Comparison of ENCODE assay signal across 11 cellular contexts in genomic region chr1:161525321-161525720, GRCh38. TPM values are rescaled to one million over a fixed set of nuclear protein-coding genes. Genes with fewer than 3 reads are reported as not detected.
A peak's percentile ranks its signal among the peaks of the same experiment; 100 is the strongest.
DNase-seq lines count a peak whose midpoint lies in the region; ATAC-seq and TF ChIP-seq lines count a peak whose summit lies in the region.
"Not testable (repeated sequence)": the region's sequence is repeated elsewhere in the genome, so short reads cannot be mapped to it uniquely, and the experiment has no call there.
"Had no signal": no experiment of that assay in that cellular context is flagged by ENCODE, and none has a peak within 500 bp of the region (broad histone marks: within the 10 kb centered on the region; RNA-seq: fewer than 3 reads in every experiment).

No MANE protein-coding gene starts in this region.

- H3K27ac Mint-ChIP-seq in activated CD4-positive, alpha-beta T cell treated with anti-CD3 and anti-CD28 coated beads, Interleukin-2, amount 10 ng/mL, durations not matched to agents 24 days and 14 days; neural progenitor cell: not testable (repeated sequence)

- no CpG with 5 or more reads among the region's 23 CpGs for WGBS in gastroesophageal sphincter (ENCODE audit: low coverage in 1 of 2), 2 donors
- 35 to 61% (median 47%) methylated on average over 3 to 21 of the region's 23 CpGs for WGBS in stomach, 5 donors

- not testable (repeated sequence) for H3F3A ChIP-seq in neural progenitor cell (ENCODE audit: low read depth)

- peaks cover 20% of the 10 kb centered on the region for H3K4me1 Mint-ChIP-seq in activated CD4-positive, alpha-beta T cell treated with anti-CD3 and anti-CD28 coated beads, Interleukin-2, amount 10 ng/mL, durations not matched to agents 24 days and 14 days
- H3K4me1 Mint-ChIP-seq in neural progenitor cell = not testable (repeated sequence)

- peak overlapping the region; percentile 81 for H3K4me3 Mint-ChIP-seq in activated CD4-positive, alpha-beta T cell treated with anti-CD3 and anti-CD28 coated beads, Interleukin-2, amount 10 ng/mL, durations not matched to agents 24 days and 14 days
- peak overlapping the region; percentile 81 for H3K4me3 Mint-ChIP-seq in neural progenitor cell

- peaks cover 49% of the 10 kb centered on the region for H3K27me3 Mint-ChIP-seq in activated CD4-positive, alpha-beta T cell treated with anti-CD3 and anti-CD28 coated beads, Interleukin-2, amount 10 ng/mL, durations not matched to agents 24 days and 14 days
- H3K27me3 Mint-ChIP-seq in neural progenitor cell (ENCODE audit: insufficient read depth, low read depth) = peaks cover 33% of the 10 kb centered on the region

- not testable (repeated sequence) for DNase-seq in HL-60 (ENCODE audit: low read depth in 1 of 2, low spot score in 1 of 2); neural progenitor cell (ENCODE audit: low spot score); stomach
- peak; percentile 55 for DNase-seq in activated CD4-positive, alpha-beta T cell treated with anti-CD3 and anti-CD28 coated beads, Interleukin-2, amount 10 ng/mL, durations not matched to agents 24 days and 14 days
- DNase-seq in ascending aorta (ENCODE audit: low spot score in 2 of 2) (peak in 1 of 2 donors; percentile 67), left lung (peak; percentile 62 to 82)

- H2AFZ ChIP-seq in neural progenitor cell (replicated peaks) = not testable (repeated sequence)

- not testable (repeated sequence) for TF ChIP-seq POLR2A in gastroesophageal sphincter (IDR thresholded peaks at IDR 0.05); stomach (IDR thresholded peaks at IDR 0.05)

- intact Hi-C loops in activated CD4-positive, alpha-beta T cell treated with anti-CD3 and anti-CD28 coated beads, Interleukin-2, amount 10 ng/mL, durations not matched to agents 24 days and 14 days (cut with micrococcal nuclease); ascending aorta (cut with DNase I); left lung (cut with DNase I); stomach (cut with DNase I; ENCODE audit: low total_unique reads): not testable (repeated sequence)

- not testable (repeated sequence) for H3K27ac ChIP-seq in BLaER1 treated with 17β-estradiol and CSF1 and Interleukin-3, amounts not matched to agents 10 nM and 100 nM; HL-60 (replicated peaks); neural progenitor cell
- H3K27ac ChIP-seq in ascending aorta = peak overlapping the region; percentile 75 to 87
- peak overlapping the region in 2 of 4 donors; percentile 85 to 89 for H3K27ac ChIP-seq in gastroesophageal sphincter
- H3K27ac ChIP-seq in left lung = peak overlapping the region in 1 of 2 donors; percentile 86
- H3K27ac ChIP-seq in stomach = peak overlapping the region in 2 of 5 donors; percentile 60 to 89

- ATAC-seq in gastroesophageal sphincter = not testable (repeated sequence)
- ATAC-seq in left lung = peak; percentile 9

- not testable (repeated sequence) for TF ChIP-seq CTCF in HL-60 (IDR thresholded peaks at IDR 0.05; ENCODE audit: insufficient read depth, low read length); ascending aorta (IDR thresholded peaks at IDR 0.05); gastroesophageal sphincter (IDR thresholded peaks at IDR 0.05); left lung (IDR thresholded peaks at IDR 0.05); neural progenitor cell (IDR thresholded peaks at IDR 0.05); stomach (IDR thresholded peaks at IDR 0.05)

- H3K9ac ChIP-seq in BLaER1 treated with 17β-estradiol and CSF1 and Interleukin-3, amounts not matched to agents 10 nM and 100 nM; neural progenitor cell: not testable (repeated sequence)

- H3K79me2 ChIP-seq in neural progenitor cell (ENCODE audit: low read depth) = not testable (repeated sequence)

- not testable (repeated sequence) for H3K9me3 ChIP-seq in BLaER1 treated with 17β-estradiol and CSF1 and Interleukin-3, amounts not matched to agents 10 nM and 100 nM (replicated peaks in 1 of 11); ascending aorta; gastroesophageal sphincter; left lung; neural progenitor cell (ENCODE audit: low read depth); stomach

- peaks cover 0 to 20% (median 13%) of the 10 kb centered on the region in 11 experiments; a peak in 20 of 22 replicates for H3K27me3 ChIP-seq in BLaER1 treated with 17β-estradiol and CSF1 and Interleukin-3, amounts not matched to agents 10 nM and 100 nM
- not testable (repeated sequence) for H3K27me3 ChIP-seq in HL-60 (ENCODE audit: insufficient read depth, poor library complexity, severe bottlenecking); ascending aorta; gastroesophageal sphincter; left lung; stomach
- H3K27me3 ChIP-seq in neural progenitor cell = peaks cover 68% of the 10 kb centered on the region

- not testable (repeated sequence) for H4K20me1 ChIP-seq in BLaER1 treated with 17β-estradiol and CSF1 and Interleukin-3, amounts not matched to agents 10 nM and 100 nM; neural progenitor cell (ENCODE audit: low read depth)

- H3K4me1 ChIP-seq in BLaER1 treated with 17β-estradiol and CSF1 and Interleukin-3, amounts not matched to agents 10 nM and 100 nM = peaks cover 4 to 21% (median 12%) of the 10 kb centered on the region in 10 experiments; a peak in 13 of 20 replicates
- H3K4me1 ChIP-seq in ascending aorta, neural progenitor cell: not testable (repeated sequence)
- H3K4me1 ChIP-seq in gastroesophageal sphincter (peaks cover 0 to 12% (median 0%) of the 10 kb centered on the region in 3 donors), left lung (peaks cover 0 to 15% of the 10 kb centered on the region in 2 donors), stomach (peaks cover 0 to 17% (median 3%) of the 10 kb centered on the region in 4 donors)

- H3K4me2 ChIP-seq in BLaER1 treated with 17β-estradiol and CSF1 and Interleukin-3, amounts not matched to agents 10 nM and 100 nM = peak overlapping the region; percentile 68 to 86 (median 77)
- peak overlapping the region; percentile 68 for H3K4me2 ChIP-seq in neural progenitor cell

- not testable (repeated sequence) for H3K36me3 Mint-ChIP-seq in activated CD4-positive, alpha-beta T cell treated with anti-CD3 and anti-CD28 coated beads, Interleukin-2, amount 10 ng/mL, durations not matched to agents 24 days and 14 days (ENCODE audit: low read depth); neural progenitor cell

- H3K36me3 ChIP-seq in BLaER1 treated with 17β-estradiol and CSF1 and Interleukin-3, amounts not matched to agents 10 nM and 100 nM = peaks cover 0 to 31% (median 0%) of the 10 kb centered on the region in 11 experiments; a peak in 5 of 22 replicates
- H3K36me3 ChIP-seq in ascending aorta, gastroesophageal sphincter, neural progenitor cell, stomach: not testable (repeated sequence)
- H3K36me3 ChIP-seq in left lung = peaks cover 0 to 10% of the 10 kb centered on the region in 2 donors

- H3K4me3 ChIP-seq in BLaER1 treated with 17β-estradiol and CSF1 and Interleukin-3, amounts not matched to agents 10 nM and 100 nM = peak overlapping the region in 7 of 10 experiments; percentile 67 to 79 (median 71); a peak in 9 of 20 replicates
- H3K4me3 ChIP-seq in HL-60 (replicated peaks; ENCODE audit: insufficient read depth, low read length) (peak overlapping the region; percentile 25; the same call in 1 of the 2 replicates), ascending aorta (peak overlapping the region; percentile 50 to 73), gastroesophageal sphincter (peak overlapping the region; percentile 17 to 74), left lung (peak overlapping the region in 1 of 2 donors; percentile 54), neural progenitor cell (peak overlapping the region; percentile 90), stomach (peak overlapping the region; percentile 61 to 71 (median 66))

- not testable (repeated sequence) for H3K9me3 Mint-ChIP-seq in activated CD4-positive, alpha-beta T cell treated with anti-CD3 and anti-CD28 coated beads, Interleukin-2, amount 10 ng/mL, durations not matched to agents 24 days and 14 days; neural progenitor cell

- not testable (repeated sequence) for TF ChIP-seq EP300 in gastroesophageal sphincter (IDR thresholded peaks at IDR 0.05); stomach (IDR thresholded peaks at IDR 0.05)

RNA-seq across cellular contexts. Expression of gene HSPA6, which starts 1.0 kb away (rescaled TPM):
- total RNA-seq in activated CD4-positive, alpha-beta T cell treated with anti-CD3 and anti-CD28 coated beads, Interleukin-2, amount 10 ng/mL, durations not matched to agents 24 days and 14 days = 0.91 and 1.2 TPM in 2 replicates
- total RNA-seq in ascending aorta (1.9 TPM), gastroesophageal sphincter (1 to 10 TPM; 1.2 to 6.6 (median 2.0) TPM), left lung (10 to 100 TPM in 1 of 2 donors, 1 to 10 TPM in 1; 7.1 to 18.7 TPM), neural progenitor cell (ENCODE audit: low replicate concordance) (0.09 TPM in 1 of 2 replicates, not detected in the other), stomach (under 1 TPM in 3 of 5 donors, not detected in 2; 0.45 to 0.73 (median 0.58) TPM)
- 1 to 10 TPM in 1 of 3 donors, under 1 TPM in 2; 0.61 to 2.9 (median 0.98) TPM for polyA plus RNA-seq in stomach

RNA-seq across cellular contexts. Expression of gene FCGR2A, which starts 20.1 kb away (rescaled TPM):
- not detected in 2 replicates for total RNA-seq in activated CD4-positive, alpha-beta T cell treated with anti-CD3 and anti-CD28 coated beads, Interleukin-2, amount 10 ng/mL, durations not matched to agents 24 days and 14 days
- total RNA-seq in ascending aorta = 23.6 TPM
- 10 to 100 TPM; 16.3 to 74.1 (median 40.1) TPM for total RNA-seq in gastroesophageal sphincter
- total RNA-seq in left lung = 100 to 1,000 TPM in 1 of 2 donors, 10 to 100 TPM in 1; 80.0 to 135 TPM
- 0.53 TPM in 1 of 2 replicates, not detected in the other for total RNA-seq in neural progenitor cell (ENCODE audit: low replicate concordance)
- 10 to 100 TPM in 3 of 5 donors, 1 to 10 TPM in 2; 2.0 to 91.0 (median 24.3) TPM for total RNA-seq in stomach
- 10 to 100 TPM in 2 of 3 donors, 1 to 10 TPM in 1; 4.5 to 26.6 (median 12.2) TPM for polyA plus RNA-seq in stomach

RNA-seq across cellular contexts. Expression of gene FCGR3A, which starts 24.3 kb away (rescaled TPM):
- not detected in 2 replicates for total RNA-seq in activated CD4-positive, alpha-beta T cell treated with anti-CD3 and anti-CD28 coated beads, Interleukin-2, amount 10 ng/mL, durations not matched to agents 24 days and 14 days
- total RNA-seq in ascending aorta (8.8 TPM), gastroesophageal sphincter (10 to 100 TPM in 2 of 4 donors, 1 to 10 TPM in 2; 3.7 to 23.5 (median 10.8) TPM), left lung (100 to 1,000 TPM in 1 of 2 donors, 10 to 100 TPM in 1; 56.3 to 237 TPM), neural progenitor cell (ENCODE audit: low replicate concordance) (not detected in 2 replicates), stomach (10 to 100 TPM in 2 of 5 donors, 1 to 10 TPM in 2, not detected in 1; 2.2 to 13.5 (median 9.8) TPM)
- polyA plus RNA-seq in stomach = 10 to 100 TPM in 1 of 3 donors, 1 to 10 TPM in 2; 2.8 to 18.0 (median 5.8) TPM
- total RNA-seq: renal cortical epithelial cell, RPMI7951 had no signal
- polyA plus RNA-seq: AG04450 had no signal
